Comparison of ENCODE assay signal across 8 cellular contexts in the genomic region with DNA sequence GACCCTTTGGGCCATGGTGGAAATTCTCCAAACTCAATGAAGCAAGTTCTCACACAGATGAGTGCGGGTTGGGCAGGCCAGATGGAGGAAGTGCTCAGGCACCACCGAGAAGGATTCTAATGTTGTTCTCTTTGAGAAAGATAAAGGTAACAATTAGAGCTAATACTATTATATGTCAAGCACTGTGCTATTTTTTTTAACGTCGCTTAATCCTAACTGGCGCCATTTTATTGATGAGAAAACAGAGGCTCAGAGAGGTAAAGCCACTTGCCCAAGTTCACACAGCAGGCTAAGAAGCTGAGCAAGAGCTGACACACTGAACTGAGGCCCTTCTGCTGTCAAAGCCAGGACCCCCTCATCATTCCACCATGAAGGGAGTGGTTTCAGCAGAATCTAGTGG. TPM values are rescaled to one million over a fixed set of nuclear protein-coding genes. Genes with fewer than 3 reads are reported as not detected.
DNase-seq lines count a peak whose midpoint lies in the region; TF ChIP-seq lines count a peak whose summit lies in the region.

No MANE protein-coding gene starts in this region.

- H2BK120ac ChIP-seq in trophoblast cell (ENCODE audit: insufficient read depth, low read length, poor library complexity): no peak overlapping the region

- no peak overlapping the region for H3K14ac ChIP-seq in trophoblast cell (ENCODE audit: low read length)

- H3K27ac ChIP-seq in PC-9 (no peak overlapping the region), trophoblast cell (ENCODE audit: low read depth, low read length) (no peak overlapping the region)

- peaks cover 59% of the 10 kb centered on the region for H3K79me2 ChIP-seq in PC-9 (ENCODE audit: low read depth)
- peaks cover 25% of the 10 kb centered on the region for H3K79me2 ChIP-seq in trophoblast cell (ENCODE audit: control insufficient read depth, insufficient read depth, low read length, poor library complexity)

- no peak overlapping the region for H3K18ac ChIP-seq in trophoblast cell (ENCODE audit: low read length)

- TF ChIP-seq CTCF in PC-9 (conservative IDR thresholded peaks at IDR 0.05): no peak; the same call in 1 of the 2 replicates
- no peak for TF ChIP-seq CTCF in epithelial cell of esophagus (IDR thresholded peaks at IDR 0.05; ENCODE audit: insufficient read depth, low read depth, low read length, missing control alignments)

- H3K4me2 ChIP-seq in PC-9 (peak overlapping the region; percentile 74), trophoblast cell (ENCODE audit: low read length) (peak overlapping the region; percentile 82)

- H4K91ac ChIP-seq in trophoblast cell (ENCODE audit: low read depth, low read length): peak overlapping the region; percentile 61

- CTCF ChIA-PET in PC-9 (lab: Charles Lee): interaction anchor here (0.6 to 1.5 kb wide), 4 partner anchors 16 to 571 kb away, joined by 3 to 12 read pairs (median 6); no protein-coding TSS in a partner anchor

- H3K4me1 ChIP-seq in PC-9 (replicated peaks; ENCODE audit: insufficient read depth): peaks cover 23% of the 10 kb centered on the region
- H3K4me1 ChIP-seq in trophoblast cell (ENCODE audit: control insufficient read depth in 1 of 2, insufficient read depth in 2 of 2, low read length in 2 of 2): peaks cover 12 to 16% of the 10 kb centered on the region in 2 experiments

- POLR2A ChIA-PET in PC-9 (lab: Charles Lee; ENCODE audit: unreplicated experiment): interaction anchor here (0.6 kb wide), 1 partner anchor 45 kb away, joined by 14 read pairs; no protein-coding TSS in a partner anchor

- H4K12ac ChIP-seq in trophoblast cell (ENCODE audit: low read depth, low read length): peak overlapping the region; percentile 74

- H3K27me3 ChIP-seq in PC-9 (ENCODE audit: insufficient read depth, low read depth) (no peaks in the 10 kb centered on the region), trophoblast cell (ENCODE audit: insufficient read depth, low read length) (no peaks in the 10 kb centered on the region)

- no CpG with 5 or more reads among the region's 5 CpGs for WGBS in trophoblast cell (ENCODE audit: extremely low coverage, insufficient coverage, insufficient read length)

- H3K23ac ChIP-seq in trophoblast cell (ENCODE audit: low read length): no peak overlapping the region

- H3F3A ChIP-seq in PC-9 (ENCODE audit: insufficient read depth, low read depth): no peaks in the 10 kb centered on the region

- H3K4me3 ChIP-seq in GM08714 (ENCODE audit: low read length) (peak overlapping the region; percentile 83), PC-9 (peak overlapping the region; percentile 96), epithelial cell of esophagus (ENCODE audit: low read length) (peak overlapping the region; percentile 99), trophoblast cell (ENCODE audit: low read depth, low read length) (no peak overlapping the region)

- no peak overlapping the region for H2BK12ac ChIP-seq in trophoblast cell (ENCODE audit: low read length)

- DNase-seq in PC-9: no peak
- DNase-seq in epithelial cell of esophagus (ENCODE audit: low read depth): no peak
- no peak for DNase-seq in trophoblast cell
- no peak for DNase-seq in NCI-H146 (lab: John Stamatoyannopoulos, UW)
- DNase-seq in occipital lobe (lab: John Stamatoyannopoulos, UW): no peak
- no peak for DNase-seq in NCI-H2196 (lab: John Stamatoyannopoulos, UW; ENCODE audit: unreplicated experiment)
- no peak for DNase-seq in stimulated activated CD4-positive, alpha-beta T cell treated with anti-CD3 and anti-CD28 coated beads, Interleukin-12 subunit alpha, Interleukin-12 subunit beta, amount 100 ng/mL, for 4 hours

- no peaks in the 10 kb centered on the region; the same call in 1 of the 2 replicates for H3K36me3 ChIP-seq in PC-9 (ENCODE audit: low read depth)
- peaks cover 3 to 7% of the 10 kb centered on the region in 2 experiments for H3K36me3 ChIP-seq in trophoblast cell (ENCODE audit: control insufficient read depth in 1 of 2, insufficient read depth in 2 of 2, low read length in 2 of 2)

- no TSS peak for BruUV-seq in PC-9 (replicated peaks; lab: Mats Ljungman, UMichigan)

- H3K4ac ChIP-seq in trophoblast cell (ENCODE audit: low read depth, low read length): peak overlapping the region; percentile 97

- H4K20me1 ChIP-seq in PC-9 (ENCODE audit: insufficient read depth): peaks cover 49% of the 10 kb centered on the region

- intact Hi-C loops in PC-9 (cut with micrococcal nuclease; ENCODE audit: unreplicated experiment): no loop called here

- peaks cover 7% of the 10 kb centered on the region for H3K79me1 ChIP-seq in trophoblast cell (ENCODE audit: low read length)

- H3K9ac ChIP-seq in trophoblast cell (ENCODE audit: low read length): peak overlapping the region; percentile 54

- H2AFZ ChIP-seq in PC-9: peak overlapping the region; percentile 93; the same call in 1 of the 2 replicates
- no peak overlapping the region for H2AFZ ChIP-seq in trophoblast cell (ENCODE audit: insufficient read depth, low read length, poor library complexity)

- H3K9me3 ChIP-seq in PC-9 (ENCODE audit: insufficient read depth, low read depth): no peaks in the 10 kb centered on the region
- peaks cover 3% of the 10 kb centered on the region for H3K9me3 ChIP-seq in trophoblast cell (ENCODE audit: insufficient read depth, low read depth, low read length)

- H3K9me2 ChIP-seq in PC-9 (ENCODE audit: insufficient read depth): no peaks in the 10 kb centered on the region

- H2BK5ac ChIP-seq in trophoblast cell (ENCODE audit: low read depth, low read length, poor library complexity): no peak overlapping the region

- H2AK5ac ChIP-seq in trophoblast cell (ENCODE audit: low read length): no peak overlapping the region

- H4K8ac ChIP-seq in trophoblast cell (ENCODE audit: low read depth, low read length): no peak overlapping the region

RNA-seq across cellular contexts. Expression of gene FBL, which starts 1.0 kb away (rescaled TPM):
- total RNA-seq in PC-9 (2021): 437 and 498 TPM in 2 replicates
- 183 and 189 TPM in 2 replicates for polyA plus RNA-seq in trophoblast cell (2013)
- total RNA-seq in occipital lobe: 217 TPM

RNA-seq across cellular contexts. Expression of gene DYRK1B, which starts 11.2 kb away (rescaled TPM):
- total RNA-seq in PC-9 (2021): 29.9 and 39.5 TPM in 2 replicates
- 16.6 and 16.9 TPM in 2 replicates for polyA plus RNA-seq in trophoblast cell (2013)
- total RNA-seq in occipital lobe: 16.7 TPM
